In genomic region chr3:18111702-18112311, GRCh38 we compare ENCODE assay signal across 9 cellular contexts.
DNase-seq lines count a peak whose midpoint lies in the region; ATAC-seq and TF ChIP-seq lines count a peak whose summit lies in the region.
"Had no signal": no experiment of that assay in that cellular context is flagged by ENCODE, and none has a peak within 500 bp of the region (broad histone marks: within the 10 kb centered on the region; RNA-seq: fewer than 3 reads in every experiment).

No MANE protein-coding gene starts in this region.

- ATAC-seq in GM18499 (IDR thresholded peaks at IDR 0.05; ENCODE audit: insufficient read depth, unreplicated experiment) (peak; percentile 63), HG02610 (IDR thresholded peaks at IDR 0.05; ENCODE audit: unreplicated experiment) (peak; percentile 88), esophagus mucosa (no peak)
- ATAC-seq: K562 had no signal

- CTCF ChIA-PET in AG04449 (lab: Yijun Ruan, JAX) = no interaction called here

- no peak for DNase-seq in AG04449 (ENCODE audit: low read depth, low spot score)
- no peak for DNase-seq in NB4 (ENCODE audit: low read depth)
- peak; percentile 44 for DNase-seq in dedifferentiated amniotic fluid mesenchymal stem cell (ENCODE audit: extremely low spot score)
- DNase-seq in superior temporal gyrus (ENCODE audit: extremely low spot score) = no peak
- DNase-seq in stimulated activated CD4-positive, alpha-beta T cell treated with anti-CD3 and anti-CD28 coated beads, Interleukin-4, amount 100 ng/mL, for 1 hour = no peak

- H3K4me3 ChIP-seq in AG04449 (ENCODE audit: low read depth, low read length) = peak overlapping the region; percentile 28
- no peak overlapping the region for H3K4me3 ChIP-seq in NB4 (ENCODE audit: low read depth, low read length)
- H3K4me3 ChIP-seq: K562 had no signal

- TF ChIP-seq CTCF in AG04449 (IDR thresholded peaks at IDR 0.05; ENCODE audit: insufficient read depth, low read length, missing control alignments) (no peak), NB4 (IDR thresholded peaks at IDR 0.05; ENCODE audit: low read depth, low read length) (no peak)

- POLR2A ChIA-PET in AG04449 (lab: Yijun Ruan, JAX) = interaction anchor here (0.6 kb wide), 1 partner anchor 12 kb away, joined by 4 read pairs; no protein-coding TSS in a partner anchor

- peak; percentile 39 for TF ChIP-seq POLR2A in NB4 (IDR thresholded peaks at IDR 0.05; ENCODE audit: extremely low read depth, insufficient read length)
